ENCODE assay signal across 2 cellular contexts in the genomic region with DNA sequence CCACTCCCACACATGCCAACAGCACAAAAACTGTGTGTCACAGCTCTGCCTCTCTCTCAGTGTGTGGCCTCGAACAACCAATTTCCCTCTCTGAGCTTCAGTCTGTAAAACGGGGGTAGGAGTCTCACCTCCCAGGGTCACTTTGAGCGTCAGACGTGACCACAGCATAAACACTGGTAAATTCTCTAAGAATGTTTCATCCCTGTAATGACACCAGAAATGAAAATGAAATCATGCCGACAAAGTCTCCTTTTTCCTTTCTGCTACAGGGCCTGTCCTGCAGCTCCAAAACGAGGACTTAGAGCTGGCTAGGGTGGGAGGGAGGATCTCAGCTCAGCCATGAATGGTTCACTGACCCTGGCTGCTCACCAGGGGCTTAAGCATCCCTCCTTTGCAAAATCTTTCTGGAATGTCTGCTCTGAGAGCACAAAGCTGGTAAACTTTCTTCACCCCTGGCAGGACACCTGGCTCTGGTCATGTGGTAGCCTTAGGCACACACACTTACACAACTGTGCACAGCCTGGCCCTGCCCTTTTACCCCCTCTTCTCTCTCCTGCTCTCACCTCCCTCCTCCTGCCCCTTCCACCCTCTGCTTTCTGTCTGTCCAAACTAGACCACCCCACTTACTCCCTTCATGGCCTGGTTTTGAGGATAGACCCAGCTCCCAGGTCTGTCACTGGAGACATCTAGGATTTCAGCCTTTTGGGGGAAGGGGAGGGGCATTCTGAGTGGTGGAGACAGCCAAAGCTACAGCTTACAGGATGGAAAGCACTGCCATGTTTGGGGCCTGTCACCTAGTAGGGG.
TF ChIP-seq lines count a peak whose summit lies in the region.

No MANE protein-coding gene starts in this region.

TF ChIP-seq in HEK293, 187 proteins besides CTCF, POLR2A, EP300 and RAD21 (continued from another document):
- TF ChIP-seq, protein P1, sequence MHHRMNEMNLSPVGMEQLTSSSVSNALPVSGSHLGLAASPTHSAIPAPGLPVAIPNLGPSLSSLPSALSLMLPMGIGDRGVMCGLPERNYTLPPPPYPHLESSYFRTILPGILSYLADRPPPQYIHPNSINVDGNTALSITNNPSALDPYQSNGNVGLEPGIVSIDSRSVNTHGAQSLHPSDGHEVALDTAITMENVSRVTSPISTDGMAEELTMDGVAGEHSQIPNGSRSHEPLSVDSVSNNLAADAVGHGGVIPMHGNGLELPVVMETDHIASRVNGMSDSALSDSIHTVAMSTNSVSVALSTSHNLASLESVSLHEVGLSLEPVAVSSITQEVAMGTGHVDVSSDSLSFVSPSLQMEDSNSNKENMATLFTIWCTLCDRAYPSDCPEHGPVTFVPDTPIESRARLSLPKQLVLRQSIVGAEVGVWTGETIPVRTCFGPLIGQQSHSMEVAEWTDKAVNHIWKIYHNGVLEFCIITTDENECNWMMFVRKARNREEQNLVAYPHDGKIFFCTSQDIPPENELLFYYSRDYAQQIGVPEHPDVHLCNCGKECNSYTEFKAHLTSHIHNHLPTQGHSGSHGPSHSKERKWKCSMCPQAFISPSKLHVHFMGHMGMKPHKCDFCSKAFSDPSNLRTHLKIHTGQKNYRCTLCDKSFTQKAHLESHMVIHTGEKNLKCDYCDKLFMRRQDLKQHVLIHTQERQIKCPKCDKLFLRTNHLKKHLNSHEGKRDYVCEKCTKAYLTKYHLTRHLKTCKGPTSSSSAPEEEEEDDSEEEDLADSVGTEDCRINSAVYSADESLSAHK (tag by site-specific recombination; IDR thresholded peaks at IDR 0.05): no peak
- TF ChIP-seq, protein P2, sequence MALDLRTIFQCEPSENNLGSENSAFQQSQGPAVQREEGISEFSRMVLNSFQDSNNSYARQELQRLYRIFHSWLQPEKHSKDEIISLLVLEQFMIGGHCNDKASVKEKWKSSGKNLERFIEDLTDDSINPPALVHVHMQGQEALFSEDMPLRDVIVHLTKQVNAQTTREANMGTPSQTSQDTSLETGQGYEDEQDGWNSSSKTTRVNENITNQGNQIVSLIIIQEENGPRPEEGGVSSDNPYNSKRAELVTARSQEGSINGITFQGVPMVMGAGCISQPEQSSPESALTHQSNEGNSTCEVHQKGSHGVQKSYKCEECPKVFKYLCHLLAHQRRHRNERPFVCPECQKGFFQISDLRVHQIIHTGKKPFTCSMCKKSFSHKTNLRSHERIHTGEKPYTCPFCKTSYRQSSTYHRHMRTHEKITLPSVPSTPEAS (tag by site-specific recombination; IDR thresholded peaks at IDR 0.05): peak; percentile 18; the same call in 1 of the 2 replicates

TF ChIP-seq in SK-N-SH treated with all-trans-retinoic acid at 6 μM for 48 hours, 23 proteins besides CTCF, POLR2A, EP300 and RAD21 (continued from another document):
- TF ChIP-seq, protein P3, sequence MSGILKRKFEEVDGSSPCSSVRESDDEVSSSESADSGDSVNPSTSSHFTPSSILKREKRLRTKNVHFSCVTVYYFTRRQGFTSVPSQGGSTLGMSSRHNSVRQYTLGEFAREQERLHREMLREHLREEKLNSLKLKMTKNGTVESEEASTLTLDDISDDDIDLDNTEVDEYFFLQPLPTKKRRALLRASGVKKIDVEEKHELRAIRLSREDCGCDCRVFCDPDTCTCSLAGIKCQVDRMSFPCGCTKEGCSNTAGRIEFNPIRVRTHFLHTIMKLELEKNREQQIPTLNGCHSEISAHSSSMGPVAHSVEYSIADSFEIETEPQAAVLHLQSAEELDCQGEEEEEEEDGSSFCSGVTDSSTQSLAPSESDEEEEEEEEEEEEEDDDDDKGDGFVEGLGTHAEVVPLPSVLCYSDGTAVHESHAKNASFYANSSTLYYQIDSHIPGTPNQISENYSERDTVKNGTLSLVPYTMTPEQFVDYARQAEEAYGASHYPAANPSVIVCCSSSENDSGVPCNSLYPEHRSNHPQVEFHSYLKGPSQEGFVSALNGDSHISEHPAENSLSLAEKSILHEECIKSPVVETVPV (CRISPR knock-in tag; IDR thresholded peaks at IDR 0.05): no peak
- no peak for TF ChIP-seq SNAI2 (CRISPR knock-in tag; IDR thresholded peaks at IDR 0.05)
- no peak for TF ChIP-seq ZNF70 (CRISPR knock-in tag; IDR thresholded peaks at IDR 0.05)
- TF ChIP-seq, protein P4, sequence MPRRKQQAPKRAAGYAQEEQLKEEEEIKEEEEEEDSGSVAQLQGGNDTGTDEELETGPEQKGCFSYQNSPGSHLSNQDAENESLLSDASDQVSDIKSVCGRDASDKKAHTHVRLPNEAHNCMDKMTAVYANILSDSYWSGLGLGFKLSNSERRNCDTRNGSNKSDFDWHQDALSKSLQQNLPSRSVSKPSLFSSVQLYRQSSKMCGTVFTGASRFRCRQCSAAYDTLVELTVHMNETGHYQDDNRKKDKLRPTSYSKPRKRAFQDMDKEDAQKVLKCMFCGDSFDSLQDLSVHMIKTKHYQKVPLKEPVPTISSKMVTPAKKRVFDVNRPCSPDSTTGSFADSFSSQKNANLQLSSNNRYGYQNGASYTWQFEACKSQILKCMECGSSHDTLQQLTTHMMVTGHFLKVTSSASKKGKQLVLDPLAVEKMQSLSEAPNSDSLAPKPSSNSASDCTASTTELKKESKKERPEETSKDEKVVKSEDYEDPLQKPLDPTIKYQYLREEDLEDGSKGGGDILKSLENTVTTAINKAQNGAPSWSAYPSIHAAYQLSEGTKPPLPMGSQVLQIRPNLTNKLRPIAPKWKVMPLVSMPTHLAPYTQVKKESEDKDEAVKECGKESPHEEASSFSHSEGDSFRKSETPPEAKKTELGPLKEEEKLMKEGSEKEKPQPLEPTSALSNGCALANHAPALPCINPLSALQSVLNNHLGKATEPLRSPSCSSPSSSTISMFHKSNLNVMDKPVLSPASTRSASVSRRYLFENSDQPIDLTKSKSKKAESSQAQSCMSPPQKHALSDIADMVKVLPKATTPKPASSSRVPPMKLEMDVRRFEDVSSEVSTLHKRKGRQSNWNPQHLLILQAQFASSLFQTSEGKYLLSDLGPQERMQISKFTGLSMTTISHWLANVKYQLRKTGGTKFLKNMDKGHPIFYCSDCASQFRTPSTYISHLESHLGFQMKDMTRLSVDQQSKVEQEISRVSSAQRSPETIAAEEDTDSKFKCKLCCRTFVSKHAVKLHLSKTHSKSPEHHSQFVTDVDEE (CRISPR knock-in tag; IDR thresholded peaks at IDR 0.05): no peak
- TF ChIP-seq, protein P5, sequence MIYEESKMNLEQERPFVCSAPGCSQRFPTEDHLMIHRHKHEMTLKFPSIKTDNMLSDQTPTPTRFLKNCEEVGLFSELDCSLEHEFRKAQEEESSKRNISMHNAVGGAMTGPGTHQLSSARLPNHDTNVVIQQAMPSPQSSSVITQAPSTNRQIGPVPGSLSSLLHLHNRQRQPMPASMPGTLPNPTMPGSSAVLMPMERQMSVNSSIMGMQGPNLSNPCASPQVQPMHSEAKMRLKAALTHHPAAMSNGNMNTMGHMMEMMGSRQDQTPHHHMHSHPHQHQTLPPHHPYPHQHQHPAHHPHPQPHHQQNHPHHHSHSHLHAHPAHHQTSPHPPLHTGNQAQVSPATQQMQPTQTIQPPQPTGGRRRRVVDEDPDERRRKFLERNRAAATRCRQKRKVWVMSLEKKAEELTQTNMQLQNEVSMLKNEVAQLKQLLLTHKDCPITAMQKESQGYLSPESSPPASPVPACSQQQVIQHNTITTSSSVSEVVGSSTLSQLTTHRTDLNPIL (CRISPR knock-in tag; IDR thresholded peaks at IDR 0.05; ENCODE audit: low read depth): no peak
- TF ChIP-seq TOX (CRISPR knock-in tag; IDR thresholded peaks at IDR 0.05; ENCODE audit: borderline replicate concordance): no peak
- TF ChIP-seq ESRRG (CRISPR knock-in tag; IDR thresholded peaks at IDR 0.05): no peak
- no peak for TF ChIP-seq PPARA (CRISPR knock-in tag; IDR thresholded peaks at IDR 0.05; ENCODE audit: borderline replicate concordance)
- no peak for TF ChIP-seq ZNF565 (CRISPR knock-in tag; conservative IDR thresholded peaks at IDR 0.05; ENCODE audit: low read depth)
- no peak for TF ChIP-seq ISL1 (CRISPR knock-in tag; IDR thresholded peaks at IDR 0.05)
- TF ChIP-seq ARNTL (CRISPR knock-in tag; IDR thresholded peaks at IDR 0.05; ENCODE audit: borderline replicate concordance, low read depth): no peak
- TF ChIP-seq GLIS3 (CRISPR knock-in tag; IDR thresholded peaks at IDR 0.05): no peak
- TF ChIP-seq CSDC2 (CRISPR knock-in tag; IDR thresholded peaks at IDR 0.05): no peak
- TF ChIP-seq ZFP3 (CRISPR knock-in tag; IDR thresholded peaks at IDR 0.05): no peak
- TF ChIP-seq, protein P6, sequence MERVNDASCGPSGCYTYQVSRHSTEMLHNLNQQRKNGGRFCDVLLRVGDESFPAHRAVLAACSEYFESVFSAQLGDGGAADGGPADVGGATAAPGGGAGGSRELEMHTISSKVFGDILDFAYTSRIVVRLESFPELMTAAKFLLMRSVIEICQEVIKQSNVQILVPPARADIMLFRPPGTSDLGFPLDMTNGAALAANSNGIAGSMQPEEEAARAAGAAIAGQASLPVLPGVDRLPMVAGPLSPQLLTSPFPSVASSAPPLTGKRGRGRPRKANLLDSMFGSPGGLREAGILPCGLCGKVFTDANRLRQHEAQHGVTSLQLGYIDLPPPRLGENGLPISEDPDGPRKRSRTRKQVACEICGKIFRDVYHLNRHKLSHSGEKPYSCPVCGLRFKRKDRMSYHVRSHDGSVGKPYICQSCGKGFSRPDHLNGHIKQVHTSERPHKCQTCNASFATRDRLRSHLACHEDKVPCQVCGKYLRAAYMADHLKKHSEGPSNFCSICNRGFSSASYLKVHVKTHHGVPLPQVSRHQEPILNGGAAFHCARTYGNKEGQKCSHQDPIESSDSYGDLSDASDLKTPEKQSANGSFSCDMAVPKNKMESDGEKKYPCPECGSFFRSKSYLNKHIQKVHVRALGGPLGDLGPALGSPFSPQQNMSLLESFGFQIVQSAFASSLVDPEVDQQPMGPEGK (CRISPR knock-in tag; IDR thresholded peaks at IDR 0.05; ENCODE audit: borderline replicate concordance): no peak
- TF ChIP-seq ZNF8 (CRISPR knock-in tag; IDR thresholded peaks at IDR 0.05): no peak
- TF ChIP-seq ZFP30 (CRISPR knock-in tag; IDR thresholded peaks at IDR 0.05): no peak
- TF ChIP-seq BACH2 (CRISPR knock-in tag; IDR thresholded peaks at IDR 0.05; ENCODE audit: borderline replicate concordance): no peak
TF ChIP-seq in SK-N-SH treated with all-trans-retinoic acid at 6 μM for 48 hours: peak in this region for 0.
